11 cellular contexts compared by ENCODE assay signal in the genomic region with DNA sequence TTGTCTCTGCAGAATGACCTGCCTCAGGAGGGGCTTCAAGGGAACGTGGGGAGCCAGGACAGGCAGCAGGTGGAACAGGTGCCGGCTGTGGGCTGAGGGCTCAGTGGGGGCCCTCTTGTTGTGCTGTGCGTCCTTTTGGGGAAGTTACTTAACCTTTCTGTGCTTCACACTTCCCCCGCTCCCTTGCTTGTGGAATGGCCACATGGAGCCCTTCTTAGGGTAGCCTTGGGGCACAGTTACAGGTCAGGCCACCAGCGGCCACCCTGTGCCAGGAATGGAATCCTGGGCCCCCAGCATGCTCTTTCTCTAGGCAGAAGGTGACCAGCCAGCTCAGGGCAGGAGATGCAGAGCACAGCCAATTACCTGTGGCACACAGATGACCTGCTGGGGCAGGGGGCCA. TPM values are rescaled to one million over a fixed set of nuclear protein-coding genes. Genes with fewer than 3 reads are reported as not detected.
DNase-seq lines count a peak whose midpoint lies in the region; ATAC-seq and TF ChIP-seq lines count a peak whose summit lies in the region.
"Had no signal": no experiment of that assay in that cellular context is flagged by ENCODE, and none has a peak within 500 bp of the region (broad histone marks: within the 10 kb centered on the region; RNA-seq: fewer than 3 reads in every experiment).

No MANE protein-coding gene starts in this region.

- TF ChIP-seq CTCF in CD8-positive, alpha-beta T cell (IDR thresholded peaks at IDR 0.05), result no peak
- TF ChIP-seq CTCF in fibroblast of lung (conservative IDR thresholded peaks at IDR 0.05 in 1 of 2, IDR thresholded peaks at IDR 0.05 in 1 of 2; ENCODE audit: low read depth in 1 of 2, low read length in 2 of 2) (no peak), endothelial cell (IDR thresholded peaks at IDR 0.05; ENCODE audit: unreplicated experiment) (no peak)

- H3K79me2 ChIP-seq in ACC112 (ENCODE audit: control insufficient read depth, insufficient read depth, low read length, unreplicated experiment) (peaks cover 13% of the 10 kb centered on the region), fibroblast of lung (ENCODE audit: control insufficient read depth, insufficient read depth, low read length) (no peaks in the 10 kb centered on the region)

- H3K4me2 ChIP-seq in fibroblast of lung (ENCODE audit: extremely low read depth, insufficient read depth, low read length), result peak overlapping the region; percentile 73

- peak overlapping the region; percentile 58; the same call in 1 of the 2 replicates for H3K27ac ChIP-seq in ACC112 (ENCODE audit: low read depth, low read length)
- H3K27ac ChIP-seq in CD8-positive, alpha-beta T cell (ENCODE audit: low read depth, low read length), result peak overlapping the region; percentile 31
- peak overlapping the region; percentile 29 for H3K27ac ChIP-seq in fibroblast of lung (ENCODE audit: insufficient read depth, low read length)
- H3K27ac ChIP-seq: thyroid gland had no signal

- intact Hi-C loops in CD8-positive, alpha-beta T cell (cut with DNase I, micrococcal nuclease), result no loop called here

- H3K4me3 Mint-ChIP-seq in CD8-positive, alpha-beta T cell, result peak overlapping the region; percentile 91
- H3K4me3 Mint-ChIP-seq in endothelial cell (ENCODE audit: unreplicated experiment), result no peak overlapping the region

- CTCF ChIA-PET in CD8-positive, alpha-beta T cell (lab: Charles Lee), result interaction anchor here (1.3 to 5.3 kb wide), 2 partner anchors 11 to 79 kb away, joined by 3 to 50 read pairs; no protein-coding TSS in a partner anchor

- no peak overlapping the region for H3K9ac ChIP-seq in fibroblast of lung (ENCODE audit: insufficient read depth, low read length)

- no peaks in the 10 kb centered on the region for H3K27me3 Mint-ChIP-seq in CD8-positive, alpha-beta T cell (ENCODE audit: low read depth)
- peaks cover 14% of the 10 kb centered on the region for H3K27me3 Mint-ChIP-seq in endothelial cell (ENCODE audit: unreplicated experiment)

- H3K36me3 Mint-ChIP-seq in CD8-positive, alpha-beta T cell, result peaks cover 56% of the 10 kb centered on the region
- peaks cover 22% of the 10 kb centered on the region for H3K36me3 Mint-ChIP-seq in endothelial cell (ENCODE audit: low read depth, unreplicated experiment)

- H2AFZ ChIP-seq in ACC112 (ENCODE audit: low read length, unreplicated experiment) (no peak overlapping the region), fibroblast of lung (ENCODE audit: low read length) (no peak overlapping the region)

- ATAC-seq in CD8-positive, alpha-beta T cell, result no peak
- no peak for ATAC-seq in GM21576 (IDR thresholded peaks at IDR 0.05; ENCODE audit: unreplicated experiment)

- peaks cover 34% of the 10 kb centered on the region for H3K4me1 ChIP-seq in ACC112 (ENCODE audit: control insufficient read depth, insufficient read depth, low read length, unreplicated experiment)
- peaks cover 46% of the 10 kb centered on the region for H3K4me1 ChIP-seq in CD8-positive, alpha-beta T cell (ENCODE audit: insufficient read depth, low read length)
- H3K4me1 ChIP-seq in fibroblast of lung (ENCODE audit: control insufficient read depth, extremely low read depth, insufficient read depth, low read length), result peaks cover 22% of the 10 kb centered on the region

- H3K9me3 ChIP-seq in CD8-positive, alpha-beta T cell (ENCODE audit: low read length), result no peaks in the 10 kb centered on the region
- H3K9me3 ChIP-seq in fibroblast of lung (ENCODE audit: control insufficient read depth, insufficient read depth, low read depth, low read length), result no peaks in the 10 kb centered on the region
- H3K9me3 ChIP-seq: thyroid gland had no signal

- H4K20me1 ChIP-seq in fibroblast of lung (ENCODE audit: control insufficient read depth, extremely low read depth, insufficient read depth, low read length), result no peaks in the 10 kb centered on the region

- H3K27me3 ChIP-seq in ACC112 (ENCODE audit: insufficient read depth, low read length), result no peaks in the 10 kb centered on the region
- no peaks in the 10 kb centered on the region for H3K27me3 ChIP-seq in CD8-positive, alpha-beta T cell (ENCODE audit: insufficient read depth, low read length)
- H3K27me3 ChIP-seq in fibroblast of lung (ENCODE audit: control insufficient read depth, insufficient read depth, low read length), result no peaks in the 10 kb centered on the region
- H3K27me3 ChIP-seq: dorsolateral prefrontal cortex, thyroid gland had no signal

- H3K27ac Mint-ChIP-seq in CD8-positive, alpha-beta T cell, result peak overlapping the region; percentile 91
- H3K27ac Mint-ChIP-seq in endothelial cell (ENCODE audit: unreplicated experiment), result no peak overlapping the region

- H3K4me1 Mint-ChIP-seq in CD8-positive, alpha-beta T cell (ENCODE audit: low read depth), result peaks cover 53% of the 10 kb centered on the region
- peaks cover 44% of the 10 kb centered on the region for H3K4me1 Mint-ChIP-seq in endothelial cell (ENCODE audit: unreplicated experiment)

- peak overlapping the region; percentile 83 for H3K4me3 ChIP-seq in ACC112 (ENCODE audit: low read depth, low read length)
- H3K4me3 ChIP-seq in CD8-positive, alpha-beta T cell (ENCODE audit: low read depth, low read length), result no peak overlapping the region
- peak overlapping the region in 1 of 4 experiments; percentile 17 for H3K4me3 ChIP-seq in fibroblast of lung (replicated peaks in 1 of 4; ENCODE audit: control extremely low read depth in 1 of 4, insufficient read depth in 1 of 4, low read depth in 3 of 4, low read length in 4 of 4)
- H3K4me3 ChIP-seq: dorsolateral prefrontal cortex, thyroid gland had no signal

- H3K9me3 Mint-ChIP-seq in CD8-positive, alpha-beta T cell, result no peaks in the 10 kb centered on the region
- no peaks in the 10 kb centered on the region for H3K9me3 Mint-ChIP-seq in endothelial cell (ENCODE audit: unreplicated experiment)

- H3K36me3 ChIP-seq in ACC112 (ENCODE audit: insufficient read depth, low read length) (no peaks in the 10 kb centered on the region), fibroblast of lung (ENCODE audit: control insufficient read depth, insufficient read depth, low read length) (peaks cover 17% of the 10 kb centered on the region)
- H3K36me3 ChIP-seq in CD8-positive, alpha-beta T cell (ENCODE audit: insufficient read depth, low read length), result peaks cover 24% of the 10 kb centered on the region
- H3K36me3 ChIP-seq: thyroid gland had no signal

- POLR2A ChIA-PET in CD8-positive, alpha-beta T cell (lab: Charles Lee), result no interaction called here

- no peak for DNase-seq in CD8-positive, alpha-beta T cell
- DNase-seq in SKM-1 treated with dmso at 0.1 percent for 144 hours (lab: John Stamatoyannopoulos, UW; ENCODE audit: unreplicated experiment) (peak; percentile 92), fibroblast of lung (ENCODE audit: low read depth in 2 of 2) (no peak), pons (ENCODE audit: low spot score) (no peak), endothelial cell (ENCODE audit: low spot score) (no peak), NCI-H510A (lab: John Stamatoyannopoulos, UW) (no peak)
- DNase-seq: dorsolateral prefrontal cortex, NCI-H1417 treated with DMSO at 0.1 percent for 48 hours, thyroid gland had no signal

RNA-seq across cellular contexts. Expression of a gene that starts 2.6 kb away (rescaled TPM):
- total RNA-seq in CD8-positive, alpha-beta T cell, result 10 to 100 TPM; 24.6 to 25.2 TPM
- total RNA-seq in fibroblast of lung (9.6 and 10.0 TPM in 2 replicates), endothelial cell (ENCODE audit: unreplicated experiment) (20.9 TPM)
- polyA plus RNA-seq in fibroblast of lung, result 12.4 and 13.1 TPM in 2 replicates
- polyA plus RNA-seq in fibroblast of lung (2012), result 14.2 and 16.1 TPM in 2 replicates
- polyA minus RNA-seq in fibroblast of lung (ENCODE audit: low replicate concordance), result 12.0 and 30.6 TPM in 2 replicates

RNA-seq across cellular contexts. Expression of a gene that starts 34.4 kb away (rescaled TPM):
- 100 to 1,000 TPM; 209 to 213 TPM for total RNA-seq in CD8-positive, alpha-beta T cell
- total RNA-seq in fibroblast of lung (1.8 and 3.0 TPM in 2 replicates), endothelial cell (ENCODE audit: unreplicated experiment) (1.2 TPM)
- polyA plus RNA-seq in fibroblast of lung, result 1.3 and 2.2 TPM in 2 replicates
- polyA plus RNA-seq in fibroblast of lung (2012), result 1.2 and 3.0 TPM in 2 replicates
- polyA minus RNA-seq in fibroblast of lung (ENCODE audit: low replicate concordance), result 2.9 and 4.9 TPM in 2 replicates

Comparison
In these comparisons a context has a peak if more than half of its experiments do, and no peak if none do; other contexts are left out.
1. RNA of a gene that starts 34.4 kb away (total RNA-seq): 209 to 213 TPM in CD8-positive, alpha-beta T cell; 1.8 to 3.0 TPM in fibroblast of lung and 1.2 TPM in endothelial cell (single experiment); every median in the first group is over 10 times any median in the second.
2. Peak in every context shown above with its lines, with median percentiles within 50 percentile points of each other: H3K27ac ChIP-seq.